1 cellular context compared by ENCODE assay signal in genomic region chr15:50137330-50137761, GRCh38.
TF ChIP-seq lines count a peak whose summit lies in the region.

No MANE protein-coding gene starts in this region.

TF ChIP-seq in K562, 482 proteins besides CTCF, POLR2A, EP300 and RAD21 (continued from another document and continues in another):
- TF ChIP-seq CCNT2 (IDR thresholded peaks at IDR 0.05; ENCODE audit: borderline replicate concordance, extremely low read depth, insufficient read length, low read depth, low read length) (no peak), MBD2 (IDR thresholded peaks at IDR 0.05; ENCODE audit: borderline replicate concordance, low read depth) (peak; percentile 45; the same call in 1 of the 2 replicates), ATF3 (IDR thresholded peaks at IDR 0.05) (peak; percentile 97), ATF3 (CRISPR knock-in tag; conservative IDR thresholded peaks at IDR 0.05) (peak; percentile 94), SPI1 (IDR thresholded peaks at IDR 0.05; ENCODE audit: borderline replicate concordance, low read depth, low read length) (no peak), NR2C1 (IDR thresholded peaks at IDR 0.05) (no peak), NR2C1 (tag; IDR thresholded peaks at IDR 0.05) (no peak), RCOR1 (IDR thresholded peaks at IDR 0.05; ENCODE audit: borderline replicate concordance in 1 of 2, low read depth in 2 of 2, low read length in 2 of 2) (peak in 1 of 2 experiments; percentile 95; a peak in 2 of 4 replicates), FOXA3 (CRISPR knock-in tag; conservative IDR thresholded peaks at IDR 0.05 in 1 of 2, IDR thresholded peaks at IDR 0.05 in 1 of 2) (no peak), SIN3A (IDR thresholded peaks at IDR 0.05; ENCODE audit: borderline replicate concordance in 2 of 2, control insufficient read depth in 1 of 2, low read depth in 2 of 2, low read length in 2 of 2) (no peak), CEBPG (CRISPR knock-in tag; IDR thresholded peaks at IDR 0.05) (no peak), CEBPG (tag; conservative IDR thresholded peaks at IDR 0.05 in 1 of 2, IDR thresholded peaks at IDR 0.05 in 1 of 2) (no peak), NRF1 (conservative IDR thresholded peaks at IDR 0.05 in 1 of 2, IDR thresholded peaks at IDR 0.05 in 1 of 2) (peak in 1 of 2 experiments; percentile 23; a peak in 1 of 4 replicates), ZEB2 (IDR thresholded peaks at IDR 0.05) (peak; percentile 48; the same call in 1 of the 2 replicates), FOXO4 (CRISPR knock-in tag; IDR thresholded peaks at IDR 0.05) (no peak), PHF20 (IDR thresholded peaks at IDR 0.05; ENCODE audit: partially characterized antibody) (no peak), ZFP30 (CRISPR knock-in tag; IDR thresholded peaks at IDR 0.05; ENCODE audit: borderline replicate concordance) (no peak), CREM (IDR thresholded peaks at IDR 0.05; ENCODE audit: low read depth) (peak; percentile 96), TCF7L2 (IDR thresholded peaks at IDR 0.05; ENCODE audit: low read depth, low read length) (no peak), NFE2 (IDR thresholded peaks at IDR 0.05; ENCODE audit: low read depth) (peak; percentile 53), JUN (IDR thresholded peaks at IDR 0.05; ENCODE audit: borderline replicate concordance, low read depth, low read length) (peak; percentile 99), JUN (CRISPR knock-in tag; IDR thresholded peaks at IDR 0.05; ENCODE audit: borderline replicate concordance) (no peak), HNRNPLL (IDR thresholded peaks at IDR 0.05; ENCODE audit: low read depth, low read length, poor library complexity, severe bottlenecking) (no peak), AFF4 (CRISPR knock-in tag; IDR thresholded peaks at IDR 0.05) (no peak), TBL1XR1 (IDR thresholded peaks at IDR 0.05; ENCODE audit: low read length in 2 of 2) (no peak), ZNF639 (CRISPR knock-in tag; conservative IDR thresholded peaks at IDR 0.05 in 1 of 2, IDR thresholded peaks at IDR 0.05 in 1 of 2) (peak in 1 of 2 experiments; percentile 46; a peak in 1 of 4 replicates), TOE1 (IDR thresholded peaks at IDR 0.05; ENCODE audit: borderline replicate concordance) (no peak), TOE1 (CRISPR knock-in tag; IDR thresholded peaks at IDR 0.05; ENCODE audit: borderline replicate concordance, low read depth) (no peak), U2AF1 (optimal IDR thresholded peaks at IDR 0.05; ENCODE audit: low read depth, low read length) (no peak), JUNB (CRISPR knock-in tag; conservative IDR thresholded peaks at IDR 0.05) (peak; percentile 83), ZNF175 (CRISPR knock-in tag; IDR thresholded peaks at IDR 0.05; ENCODE audit: low read depth) (no peak), CBX2 (IDR thresholded peaks at IDR 0.05; ENCODE audit: insufficient read depth, low read length, poor library complexity, severe bottlenecking) (no peak), TCF3 (CRISPR knock-in tag; IDR thresholded peaks at IDR 0.05) (peak; percentile 19; the same call in 1 of the 2 replicates), RHOXF2B (CRISPR knock-in tag; conservative IDR thresholded peaks at IDR 0.05) (no peak), CTBP1 (IDR thresholded peaks at IDR 0.05; ENCODE audit: borderline replicate concordance) (peak; percentile 97), PCBP1 (IDR thresholded peaks at IDR 0.05; ENCODE audit: low read depth, low read length, poor library complexity, severe bottlenecking) (no peak), HMBOX1 (IDR thresholded peaks at IDR 0.05) (peak; percentile 85), CC2D1A (IDR thresholded peaks at IDR 0.05) (no peak), CBFA2T3 (IDR thresholded peaks at IDR 0.05) (peak; percentile 64), SMAD1 (IDR thresholded peaks at IDR 0.05; ENCODE audit: low read depth, low read length, partially characterized antibody) (peak; percentile 38), KDM1A (IDR thresholded peaks at IDR 0.05) (peak; percentile 77 to 82), ZNF347 (CRISPR knock-in tag; IDR thresholded peaks at IDR 0.05; ENCODE audit: low read depth) (no peak), ZNF589 (CRISPR knock-in tag; IDR thresholded peaks at IDR 0.05; ENCODE audit: low read depth) (no peak), PHF8 (IDR thresholded peaks at IDR 0.05; ENCODE audit: borderline replicate concordance, low read length) (no peak), TRIM24 (IDR thresholded peaks at IDR 0.05) (peak in 1 of 2 experiments; percentile 71; a peak in 1 of 4 replicates), CREB3 (tag; conservative IDR thresholded peaks at IDR 0.05; ENCODE audit: low read depth) (no peak), ASH1L (IDR thresholded peaks at IDR 0.05; ENCODE audit: borderline replicate concordance, low read depth, partially characterized antibody) (no peak), JUND (IDR thresholded peaks at IDR 0.05; ENCODE audit: borderline replicate concordance, low read depth, low read length) (peak; percentile 98), JUND (tag; IDR thresholded peaks at IDR 0.05; ENCODE audit: borderline replicate concordance, low read depth, low read length) (peak; percentile 100), LEF1 (IDR thresholded peaks at IDR 0.05) (no peak), HCFC1 (IDR thresholded peaks at IDR 0.05; ENCODE audit: low read depth, low read length) (no peak), HSF4 (CRISPR knock-in tag; IDR thresholded peaks at IDR 0.05; ENCODE audit: borderline replicate concordance) (no peak), MTF1 (CRISPR knock-in tag; IDR thresholded peaks at IDR 0.05; ENCODE audit: borderline replicate concordance) (no peak), ZNF316 (IDR thresholded peaks at IDR 0.05) (no peak), FOSL1 (tag; conservative IDR thresholded peaks at IDR 0.05) (peak; percentile 100), ZBTB12 (CRISPR knock-in tag; IDR thresholded peaks at IDR 0.05) (peak; percentile 73), RERE (CRISPR knock-in tag; IDR thresholded peaks at IDR 0.05; ENCODE audit: borderline replicate concordance) (no peak), ZNF134 (CRISPR knock-in tag; conservative IDR thresholded peaks at IDR 0.05) (no peak)
